ENCODE assay signal across 1 cellular context in genomic region chr2:36966370-36967235, GRCh38.
A peak's percentile ranks its signal among the peaks of the same experiment; 100 is the strongest.
TF ChIP-seq lines count a peak whose summit lies in the region.

STRN (minus strand) TSS chr2:36966536; CDS start chr2:36966463, 73 bp downstream.

TF ChIP-seq in HepG2, 621 proteins besides CTCF, POLR2A, EP300 and RAD21 (continued from another document and continues in another):
- TF ChIP-seq GLMP (CRISPR knock-in tag; IDR thresholded peaks at IDR 0.05; ENCODE audit: borderline replicate concordance) (no peak), ZEB1 (IDR thresholded peaks at IDR 0.05; ENCODE audit: insufficient replicate concordance, low read depth) (peak; percentile 61), BHLHE40 (IDR thresholded peaks at IDR 0.05; ENCODE audit: low read length) (0 out of 2 replicates have a peak, but pooled peaks have one; percentile 9), BCL6 (CRISPR knock-in tag; IDR thresholded peaks at IDR 0.05) (no peak), E2F2 (CRISPR knock-in tag; IDR thresholded peaks at IDR 0.05; ENCODE audit: borderline replicate concordance) (peak; percentile 11; the same call in 1 of the 2 replicates), RARA (CRISPR knock-in tag; IDR thresholded peaks at IDR 0.05) (peak; percentile 24; the same call in 1 of the 2 replicates), ZNF816 (CRISPR knock-in tag; IDR thresholded peaks at IDR 0.05; ENCODE audit: borderline replicate concordance) (peak; percentile 95; the same call in 1 of the 2 replicates), IKZF5 (CRISPR knock-in tag; IDR thresholded peaks at IDR 0.05) (peak; percentile 32; the same call in 1 of the 2 replicates), NFE2L2 (IDR thresholded peaks at IDR 0.05; ENCODE audit: low read length) (no peak), ARNTL (CRISPR knock-in tag; IDR thresholded peaks at IDR 0.05) (peak; percentile 74), KLF11 (CRISPR knock-in tag; IDR thresholded peaks at IDR 0.05) (no peak; the same call in 1 of the 2 replicates), KIAA2018 (CRISPR knock-in tag; IDR thresholded peaks at IDR 0.05; ENCODE audit: borderline replicate concordance) (no peak), SUZ12 (IDR thresholded peaks at IDR 0.05; ENCODE audit: low read depth, low read length) (peak; percentile 70), ZNF747 (CRISPR knock-in tag; IDR thresholded peaks at IDR 0.05; ENCODE audit: borderline replicate concordance) (0 out of 2 replicates have a peak, but pooled peaks have one; percentile 57), HNF4G (IDR thresholded peaks at IDR 0.05; ENCODE audit: borderline replicate concordance, low read depth, low read length) (0 out of 2 replicates have a peak, but pooled peaks have one; percentile 6), HNF4G (CRISPR knock-in tag; IDR thresholded peaks at IDR 0.05; ENCODE audit: borderline replicate concordance, low read depth) (no peak; the same call in 1 of the 2 replicates), FOXK1 (CRISPR knock-in tag; IDR thresholded peaks at IDR 0.05; ENCODE audit: borderline replicate concordance, low read depth) (peak; percentile 29; the same call in 1 of the 2 replicates), ZFP82 (CRISPR knock-in tag; IDR thresholded peaks at IDR 0.05; ENCODE audit: borderline replicate concordance) (peak; percentile 94; the same call in 1 of the 2 replicates), SPEN (CRISPR knock-in tag; IDR thresholded peaks at IDR 0.05; ENCODE audit: low read depth) (peak; percentile 78), DR1 (CRISPR knock-in tag; IDR thresholded peaks at IDR 0.05) (no peak; the same call in 1 of the 2 replicates), GMEB1 (CRISPR knock-in tag; IDR thresholded peaks at IDR 0.05; ENCODE audit: borderline replicate concordance) (peak; percentile 88), ZNF333 (CRISPR knock-in tag; IDR thresholded peaks at IDR 0.05; ENCODE audit: borderline replicate concordance) (0 out of 2 replicates have a peak, but pooled peaks have one; percentile 40), DRAP1 (CRISPR knock-in tag; IDR thresholded peaks at IDR 0.05) (no peak; the same call in 1 of the 2 replicates), LCORL (IDR thresholded peaks at IDR 0.05) (no peak), LCORL (CRISPR knock-in tag; IDR thresholded peaks at IDR 0.05) (no peak), MED1 (CRISPR knock-in tag; IDR thresholded peaks at IDR 0.05) (peak; percentile 20; the same call in 1 of the 2 replicates), ATF2 (CRISPR knock-in tag; IDR thresholded peaks at IDR 0.05) (peak; percentile 20; the same call in 1 of the 2 replicates), RBFOX2 (IDR thresholded peaks at IDR 0.05; ENCODE audit: low read depth, low read length) (peak; percentile 92), PHF8 (CRISPR knock-in tag; IDR thresholded peaks at IDR 0.05) (peak; percentile 93), MYPOP (CRISPR knock-in tag; IDR thresholded peaks at IDR 0.05) (peak; percentile 79), CC2D1A (CRISPR knock-in tag; IDR thresholded peaks at IDR 0.05) (no peak), ELF1 (CRISPR knock-in tag; IDR thresholded peaks at IDR 0.05) (peak; percentile 31; the same call in 1 of the 2 replicates), SP5 (CRISPR knock-in tag; IDR thresholded peaks at IDR 0.05; ENCODE audit: borderline replicate concordance, low read depth) (peak; percentile 63; the same call in 1 of the 2 replicates), DBP (CRISPR knock-in tag; IDR thresholded peaks at IDR 0.05; ENCODE audit: not compliant biosample characterization) (no peak), ZNF709 (CRISPR knock-in tag; IDR thresholded peaks at IDR 0.05) (peak; percentile 81; the same call in 1 of the 2 replicates), RBM39 (IDR thresholded peaks at IDR 0.05; ENCODE audit: low read depth, low read length, poor library complexity, severe bottlenecking) (peak; percentile 68), TCF7L2 (IDR thresholded peaks at IDR 0.05; ENCODE audit: low read depth, low read length) (no peak), ISX (CRISPR knock-in tag; conservative IDR thresholded peaks at IDR 0.05) (no peak), AKAP8 (CRISPR knock-in tag; IDR thresholded peaks at IDR 0.05) (peak; percentile 39), ZNF672 (CRISPR knock-in tag; IDR thresholded peaks at IDR 0.05) (0 out of 2 replicates have a peak, but pooled peaks have one; percentile 65), ZNF703 (CRISPR knock-in tag; IDR thresholded peaks at IDR 0.05; ENCODE audit: borderline replicate concordance) (no peak; the same call in 1 of the 2 replicates), SRSF4 (IDR thresholded peaks at IDR 0.05; ENCODE audit: low read depth, low read length, poor library complexity, severe bottlenecking) (no peak), NFIC (IDR thresholded peaks at IDR 0.05; ENCODE audit: low read length) (no peak), RFX5 (IDR thresholded peaks at IDR 0.05; ENCODE audit: low read depth, low read length) (no peak), ZFP62 (CRISPR knock-in tag; IDR thresholded peaks at IDR 0.05) (no peak), GABPB1 (CRISPR knock-in tag; IDR thresholded peaks at IDR 0.05) (peak; percentile 91), TBX2 (CRISPR knock-in tag; IDR thresholded peaks at IDR 0.05; ENCODE audit: borderline replicate concordance) (peak; percentile 50; the same call in 1 of the 2 replicates)
